Comparison of ENCODE assay signal across 8 cellular contexts in the genomic region with DNA sequence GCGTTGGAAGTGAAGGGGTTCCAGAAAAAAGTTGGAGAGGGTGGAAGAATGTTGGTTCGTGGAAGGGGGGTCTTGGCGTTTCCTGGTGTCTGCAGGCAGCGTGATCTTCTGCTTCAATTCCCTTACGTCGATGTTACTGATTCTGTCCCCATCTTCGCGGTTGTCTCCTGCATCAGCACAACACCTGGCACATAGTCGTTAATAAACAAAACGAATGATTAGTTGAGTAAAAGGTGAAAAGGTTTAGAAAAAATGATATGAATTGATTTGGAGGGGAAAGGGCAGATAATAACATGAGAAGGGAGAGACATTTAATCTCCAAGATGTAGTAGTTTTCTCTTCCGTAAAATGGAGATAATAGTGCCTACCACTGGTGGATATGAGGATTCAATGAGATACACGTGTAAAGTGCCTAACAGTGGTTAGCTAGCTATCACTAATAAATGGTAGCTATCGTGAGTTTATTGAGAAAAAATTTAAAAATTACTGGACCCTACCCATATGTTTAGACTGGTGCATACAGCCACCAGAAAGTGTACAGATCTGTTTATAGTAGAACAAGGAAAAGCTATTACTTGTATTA. TPM values are rescaled to one million over a fixed set of nuclear protein-coding genes. Genes with fewer than 3 reads are reported as not detected.
DNase-seq lines count a peak whose midpoint lies in the region; FAIRE-seq and TF ChIP-seq lines count a peak whose summit lies in the region.

No MANE protein-coding gene starts in this region.

- no peaks in the 10 kb centered on the region for H3K9me2 ChIP-seq in OCI-LY1 (ENCODE audit: low read depth, low read length)

- H3K9ac ChIP-seq in OCI-LY1 (ENCODE audit: low read length), result peak overlapping the region; percentile 89
- peak overlapping the region; percentile 85 for H3K9ac ChIP-seq in mesendoderm (ENCODE audit: low read length)

- H3K27me3 ChIP-seq in OCI-LY1 (ENCODE audit: insufficient read depth, low read length), result no peaks in the 10 kb centered on the region
- no peaks in the 10 kb centered on the region for H3K27me3 ChIP-seq in mesendoderm (ENCODE audit: insufficient read depth, low read length, poor library complexity)

- peaks cover 38% of the 10 kb centered on the region for H3K36me3 ChIP-seq in OCI-LY1 (ENCODE audit: insufficient read depth, low read length)
- H3K36me3 ChIP-seq in mesendoderm (ENCODE audit: control insufficient read depth, insufficient read depth, low read length), result no peaks in the 10 kb centered on the region

- H4K5ac ChIP-seq in mesendoderm (ENCODE audit: low read length), result no peak overlapping the region

- 88% methylated on average over 1 of the region's 13 CpGs for WGBS in mesendoderm (ENCODE audit: extremely low coverage, insufficient coverage, low lambda C conversion rate)

- no peak overlapping the region for H3K4me3 Mint-ChIP-seq in chondrocyte (ENCODE audit: unreplicated experiment)

- no peaks in the 10 kb centered on the region for H4K20me1 ChIP-seq in OCI-LY1 (ENCODE audit: insufficient read depth, low read length)

- peak; percentile 31 for DNase-seq in DMS79 treated with DMSO at 0.1 percent for 48 hours (lab: John Stamatoyannopoulos, UW)
- DNase-seq in DMS79 (lab: John Stamatoyannopoulos, UW), result no peak
- DNase-seq in H54 (ENCODE audit: insufficient read length, low spot score), result no peak
- no peak for DNase-seq in chondrocyte (ENCODE audit: low spot score)
- peak; percentile 44 for DNase-seq in mesendoderm
- no peak for DNase-seq in epidermal melanocyte (ENCODE audit: insufficient read length, low spot score)
- DNase-seq in DMS114 treated with DMSO at 0.1 percent for 48 hours (lab: John Stamatoyannopoulos, UW; ENCODE audit: unreplicated experiment), result no peak

- TF ChIP-seq POLR2A in H54 (IDR thresholded peaks at IDR 0.05; ENCODE audit: low read depth, low read length), result no peak

- H4K8ac ChIP-seq in mesendoderm (ENCODE audit: low read depth, low read length), result no peak overlapping the region

- no peak overlapping the region for H3K27ac Mint-ChIP-seq in chondrocyte (ENCODE audit: unreplicated experiment)

- peak overlapping the region; percentile 83 for H3K56ac ChIP-seq in mesendoderm (ENCODE audit: low read length)

- no peak overlapping the region for H3K23ac ChIP-seq in mesendoderm (ENCODE audit: low read length)

- H2BK120ac ChIP-seq in mesendoderm (ENCODE audit: low read depth, low read length), result no peak overlapping the region

- H3K27me3 Mint-ChIP-seq in chondrocyte (ENCODE audit: low read depth), result no peaks in the 10 kb centered on the region

- no peak overlapping the region for H2BK5ac ChIP-seq in mesendoderm (ENCODE audit: low read length)

- H2BK15ac ChIP-seq in mesendoderm (replicated peaks; ENCODE audit: low read depth), result no peak overlapping the region

- no peak overlapping the region for H2AFZ ChIP-seq in OCI-LY1 (ENCODE audit: low read length)

- peaks cover 16% of the 10 kb centered on the region for H3K4me1 Mint-ChIP-seq in chondrocyte (ENCODE audit: low read depth)

- TF ChIP-seq CTCF in OCI-LY1 (IDR thresholded peaks at IDR 0.05; ENCODE audit: low read length) (peak; percentile 44; the same call in 1 of the 2 replicates), chondrocyte (IDR thresholded peaks at IDR 0.05) (peak; percentile 60)

- H3K79me1 ChIP-seq in mesendoderm (ENCODE audit: low read length), result peaks cover 12% of the 10 kb centered on the region

- H3K36me3 Mint-ChIP-seq in chondrocyte (ENCODE audit: low read depth), result peaks cover 2% of the 10 kb centered on the region

- H3K79me2 ChIP-seq in OCI-LY1 (ENCODE audit: insufficient read depth, low read length) (peaks cover 87% of the 10 kb centered on the region), mesendoderm (ENCODE audit: control insufficient read depth, insufficient read depth, low read length) (peaks cover 66% of the 10 kb centered on the region)

- no peak overlapping the region for H3K4ac ChIP-seq in mesendoderm (ENCODE audit: low read depth, low read length)

- H3K27ac ChIP-seq in OCI-LY1 (ENCODE audit: low read depth, low read length, poor library complexity, severe bottlenecking), result peak overlapping the region; percentile 58
- peak overlapping the region; percentile 81 for H3K27ac ChIP-seq in mesendoderm (ENCODE audit: low read depth, low read length)

- no peak overlapping the region for H2AK5ac ChIP-seq in mesendoderm (ENCODE audit: low read length)

- H3K4me2 ChIP-seq in OCI-LY1 (ENCODE audit: low read length) (peak overlapping the region; percentile 87), mesendoderm (ENCODE audit: low read length) (peak overlapping the region; percentile 12)

- no peaks in the 10 kb centered on the region for H3F3A ChIP-seq in OCI-LY1 (ENCODE audit: insufficient read depth, low read length)

- H3K4me3 ChIP-seq in OCI-LY1 (ENCODE audit: low read depth, low read length, poor library complexity, severe bottlenecking) (peak overlapping the region; percentile 74), mesendoderm (ENCODE audit: low read length) (peak overlapping the region; percentile 63)

- peak overlapping the region; percentile 69 for H3K18ac ChIP-seq in mesendoderm (ENCODE audit: low read length)

- H3K4me1 ChIP-seq in OCI-LY1 (ENCODE audit: insufficient read depth, low read length, severe bottlenecking), result peaks cover 46% of the 10 kb centered on the region
- peaks cover 4% of the 10 kb centered on the region for H3K4me1 ChIP-seq in mesendoderm (ENCODE audit: control insufficient read depth, low read depth, low read length)

- FAIRE-seq in H54 (lab: Jason Lieb, UNC), result peak; percentile 70

- H3K9me3 Mint-ChIP-seq in chondrocyte (ENCODE audit: low read depth), result peaks cover 2% of the 10 kb centered on the region

- H3K9me3 ChIP-seq in OCI-LY1 (ENCODE audit: low read length), result no peaks in the 10 kb centered on the region

RNA-seq across cellular contexts. Expression of a gene that starts 0.6 kb away (rescaled TPM):
- 44.1 to 63.3 TPM (median 45.3 TPM) in 3 replicates for total RNA-seq in chondrocyte
- 77.7 TPM for polyA plus RNA-seq in mesendoderm (2013, experiment 1 of 2)
- polyA plus RNA-seq in mesendoderm (2013, experiment 2 of 2), result 75.0 TPM

RNA-seq across cellular contexts. Expression of a gene that starts 0.9 kb away (rescaled TPM):
- 22.2 to 32.2 TPM (median 23.0 TPM) in 3 replicates for total RNA-seq in chondrocyte
- 29.2 TPM for polyA plus RNA-seq in mesendoderm (2013, experiment 1 of 2)
- polyA plus RNA-seq in mesendoderm (2013, experiment 2 of 2), result 29.4 TPM

Comparison
In these comparisons a context has a peak if more than half of its experiments do, and no peak if none do; other contexts are left out.
1. DNase-seq: peak in DMS79 treated with DMSO at 0.1 percent for 48 hours (single experiment) and mesendoderm (single experiment); none in DMS79 (single experiment), H54 (single experiment), chondrocyte (single experiment), epidermal melanocyte (single experiment) and DMS114 treated with DMSO at 0.1 percent for 48 hours (single experiment).